ENCODE assay signal across 17 cellular contexts in genomic region chr3:194312186-194312742, GRCh38. TPM values are rescaled to one million over a fixed set of nuclear protein-coding genes. Genes with fewer than 3 reads are reported as not detected.
DNase-seq lines count a peak whose midpoint lies in the region; ATAC-seq, FAIRE-seq and TF ChIP-seq lines count a peak whose summit lies in the region.
"Had no signal": no experiment of that assay in that cellular context is flagged by ENCODE, and none has a peak within 500 bp of the region (broad histone marks: within the 10 kb centered on the region; RNA-seq: fewer than 3 reads in every experiment).

No MANE protein-coding gene starts in this region.

- no peaks in the 10 kb centered on the region for H3K36me3 Mint-ChIP-seq in nephron progenitor cell (ENCODE audit: low read depth)
- H3K36me3 Mint-ChIP-seq: activated naive CD8-positive, alpha-beta T cell treated with anti-CD3 and anti-CD28 coated beads for 36 hours; immature natural killer cell; memory B cell had no signal

- H3K27ac Mint-ChIP-seq in nephron progenitor cell: peak overlapping the region; percentile 89
- H3K27ac Mint-ChIP-seq: activated naive CD8-positive, alpha-beta T cell treated with anti-CD3 and anti-CD28 coated beads for 36 hours; immature natural killer cell; memory B cell had no signal

- peaks cover 77% of the 10 kb centered on the region for H3K4me1 Mint-ChIP-seq in nephron progenitor cell

- 71 to 85% methylated on average over 7 of the region's 7 CpGs for WGBS in heart right ventricle, 2 donors

- H3K9me3 Mint-ChIP-seq in nephron progenitor cell: peaks cover under 1% of the 10 kb centered on the region
- H3K9me3 Mint-ChIP-seq: activated naive CD8-positive, alpha-beta T cell treated with anti-CD3 and anti-CD28 coated beads for 36 hours; immature natural killer cell; memory B cell had no signal

- H3K27ac ChIP-seq in heart right ventricle: no peak overlapping the region

- H3K9me3 ChIP-seq in heart right ventricle: no peaks in the 10 kb centered on the region

- ATAC-seq in Right ventricle myocardium inferior: no peak
- ATAC-seq in HG02763 (IDR thresholded peaks at IDR 0.05; ENCODE audit: unreplicated experiment): no peak
- no peak for ATAC-seq in heart right ventricle
- ATAC-seq: HCT116 had no signal

- H3K4me1 ChIP-seq in heart right ventricle: peaks cover 6 to 37% (median 25%) of the 10 kb centered on the region in 9 donors

- H3K4me3 ChIP-seq in bronchial epithelial cell (ENCODE audit: low read depth, low read length): no peak overlapping the region
- no peak overlapping the region for H3K4me3 ChIP-seq in heart right ventricle

- intact Hi-C loops in cardiac septum (cut with DNase I) (loop anchor here (10.0 kb wide), 1 partner anchor 337 kb away; no protein-coding TSS in a partner anchor), Right ventricle myocardium inferior (cut with DNase I) (no loop called here), heart right ventricle (cut with DNase I) (loop anchor here in 9 of 10 donors (2.0 to 10.0 kb wide), 7 partner anchors 40 to 647 kb away; partner anchors contain the start of gene HES1 (in 1 of the 9))

- no peak for FAIRE-seq in bronchial epithelial cell (lab: Jason Lieb, UNC)

- H3K4me3 Mint-ChIP-seq in nephron progenitor cell: peak overlapping the region; percentile 31
- H3K4me3 Mint-ChIP-seq: activated naive CD8-positive, alpha-beta T cell treated with anti-CD3 and anti-CD28 coated beads for 36 hours; immature natural killer cell; memory B cell had no signal

- peak; percentile 53 for DNase-seq in cardiac septum (ENCODE audit: low spot score)
- DNase-seq in Right ventricle myocardium inferior (ENCODE audit: missing footprints): no peak
- peak; percentile 33 for DNase-seq in bronchial epithelial cell (ENCODE audit: low read depth)
- no peak for DNase-seq in nephron progenitor cell
- DNase-seq in DMS79 treated with DMSO at 0.1 percent for 48 hours (lab: John Stamatoyannopoulos, UW): no peak
- DNase-seq in NCI-H1436 treated with DMSO at 0.1 percent for 48 hours (lab: John Stamatoyannopoulos, UW): no peak
- DNase-seq in heart right ventricle: no peak
- DNase-seq: activated CD4-positive, CD25-positive, alpha-beta regulatory T cell; activated CD8-positive, alpha-beta memory T cell treated with anti-CD3 and anti-CD28 coated beads, Interleukin-2, amount 50 U/mL, for 48 hours; activated naive CD8-positive, alpha-beta T cell treated with anti-CD3 and anti-CD28 coated beads for 36 hours; immature natural killer cell had no signal

- H3K27me3 ChIP-seq in bronchial epithelial cell (ENCODE audit: control insufficient read depth, insufficient read depth, low read length): peaks cover 4% of the 10 kb centered on the region
- H3K27me3 ChIP-seq in heart right ventricle: peaks cover 0 to 65% (median 35%) of the 10 kb centered on the region in 7 donors

- no peaks in the 10 kb centered on the region for H3K36me3 ChIP-seq in bronchial epithelial cell (ENCODE audit: control insufficient read depth, insufficient read depth, low read length)
- H3K36me3 ChIP-seq in heart right ventricle: no peaks in the 10 kb centered on the region

- H3K27me3 Mint-ChIP-seq in nephron progenitor cell (ENCODE audit: low read depth, poor library complexity): peaks cover 47% of the 10 kb centered on the region

- no peak for TF ChIP-seq CTCF in bronchial epithelial cell (IDR thresholded peaks at IDR 0.05; ENCODE audit: insufficient read depth, low read length, severe bottlenecking)
- no peak for TF ChIP-seq CTCF in nephron progenitor cell (IDR thresholded peaks at IDR 0.05)
- no peak for TF ChIP-seq CTCF in heart right ventricle (IDR thresholded peaks at IDR 0.05)

RNA-seq across cellular contexts. Expression of gene CPN2, which starts 38.9 kb away (rescaled TPM):
- total RNA-seq in cardiac septum (0.35 TPM), Right ventricle myocardium inferior (2.3 TPM), bronchial epithelial cell (not detected in 2 replicates), heart right ventricle (1 to 10 TPM in 9 of 10 donors, under 1 TPM in 1; 0.87 to 4.5 (median 1.6) TPM)
- under 1 TPM; 0.12 to 0.51 TPM for polyA plus RNA-seq in heart right ventricle
- total RNA-seq: activated naive CD8-positive, alpha-beta T cell treated with anti-CD3 and anti-CD28 coated beads for 36 hours; RPMI7951; T-helper 1 cell treated with Interleukin-12 subunit alpha and Interleukin-12 subunit beta and Interleukin-4 antibody, amounts not matched to agents 30 ng/mL and 1 ng/mL, for 36 hours; urinary bladder had no signal
- polyA plus RNA-seq: immature natural killer cell had no signal

RNA-seq across cellular contexts. Expression of gene LRRC15, which starts 57.3 kb away (rescaled TPM):
- total RNA-seq in cardiac septum: 0.38 TPM
- total RNA-seq in Right ventricle myocardium inferior: 0.14 TPM
- not detected in 2 replicates for total RNA-seq in bronchial epithelial cell
- total RNA-seq in heart right ventricle: under 1 TPM in 9 of 10 donors, not detected in 1; 0.05 to 0.81 (median 0.41) TPM
- polyA plus RNA-seq in heart right ventricle: under 1 TPM; 0.07 to 0.10 TPM
- total RNA-seq: activated naive CD8-positive, alpha-beta T cell treated with anti-CD3 and anti-CD28 coated beads for 36 hours; T-helper 1 cell treated with Interleukin-12 subunit alpha and Interleukin-12 subunit beta and Interleukin-4 antibody, amounts not matched to agents 30 ng/mL and 1 ng/mL, for 36 hours had no signal
- polyA plus RNA-seq: immature natural killer cell had no signal

Comparison
In these comparisons a context has a peak if more than half of its experiments do, and no peak if none do; other contexts are left out.
1. DNase-seq: peak in cardiac septum (single experiment) and bronchial epithelial cell (single experiment); none in Right ventricle myocardium inferior (single experiment), nephron progenitor cell (single experiment), DMS79 treated with DMSO at 0.1 percent for 48 hours (single experiment), NCI-H1436 treated with DMSO at 0.1 percent for 48 hours (single experiment) and heart right ventricle (0 of 2).